2 cellular contexts compared by ENCODE assay signal in the genomic region with DNA sequence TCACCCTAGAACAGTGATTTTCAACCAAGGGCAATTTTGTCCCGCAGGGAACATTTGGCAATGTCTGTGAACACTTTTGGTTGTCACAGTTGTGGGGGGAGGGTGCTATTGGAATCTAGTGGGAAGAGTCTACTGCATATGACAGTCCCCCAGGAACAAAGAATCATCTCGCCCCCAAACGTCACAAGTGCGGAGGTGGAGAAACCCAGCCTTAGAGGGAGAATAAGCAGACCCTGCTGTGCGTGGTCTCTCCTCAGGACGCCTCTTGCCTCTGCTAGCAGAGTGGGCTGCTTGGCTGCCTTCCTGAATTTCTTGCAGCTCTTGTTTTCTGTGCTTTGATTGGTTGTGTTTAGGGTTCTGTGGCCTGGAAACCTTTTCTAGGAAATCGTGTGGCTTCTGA.
TF ChIP-seq lines count a peak whose summit lies in the region.

No MANE protein-coding gene starts in this region.

TF ChIP-seq in SK-N-SH, 30 proteins besides CTCF, POLR2A, EP300 and RAD21:
- TF ChIP-seq IRF3 (IDR thresholded peaks at IDR 0.05; ENCODE audit: low read depth, low read length) (no peak), NFIC (IDR thresholded peaks at IDR 0.05; ENCODE audit: borderline replicate concordance) (no peak), POLR2AphosphoS5 (IDR thresholded peaks at IDR 0.05; ENCODE audit: low read depth, low read length) (no peak), GABPA (IDR thresholded peaks at IDR 0.05; ENCODE audit: low read depth) (no peak), SMC3 (IDR thresholded peaks at IDR 0.05; ENCODE audit: low read depth, low read length) (no peak), FOXM1 (IDR thresholded peaks at IDR 0.05; ENCODE audit: low read depth) (no peak), RXRA (IDR thresholded peaks at IDR 0.05; ENCODE audit: borderline replicate concordance, low read depth) (no peak), RFX5 (IDR thresholded peaks at IDR 0.05; ENCODE audit: low read length) (no peak), JUND (IDR thresholded peaks at IDR 0.05) (no peak), TCF12 (IDR thresholded peaks at IDR 0.05) (no peak), TAF1 (IDR thresholded peaks at IDR 0.05; ENCODE audit: borderline replicate concordance, low read depth, low read length) (no peak), MXI1 (IDR thresholded peaks at IDR 0.05; ENCODE audit: low read depth, low read length) (no peak), FOXJ3 (CRISPR knock-in tag; IDR thresholded peaks at IDR 0.05) (no peak)
- TF ChIP-seq, protein P1, sequence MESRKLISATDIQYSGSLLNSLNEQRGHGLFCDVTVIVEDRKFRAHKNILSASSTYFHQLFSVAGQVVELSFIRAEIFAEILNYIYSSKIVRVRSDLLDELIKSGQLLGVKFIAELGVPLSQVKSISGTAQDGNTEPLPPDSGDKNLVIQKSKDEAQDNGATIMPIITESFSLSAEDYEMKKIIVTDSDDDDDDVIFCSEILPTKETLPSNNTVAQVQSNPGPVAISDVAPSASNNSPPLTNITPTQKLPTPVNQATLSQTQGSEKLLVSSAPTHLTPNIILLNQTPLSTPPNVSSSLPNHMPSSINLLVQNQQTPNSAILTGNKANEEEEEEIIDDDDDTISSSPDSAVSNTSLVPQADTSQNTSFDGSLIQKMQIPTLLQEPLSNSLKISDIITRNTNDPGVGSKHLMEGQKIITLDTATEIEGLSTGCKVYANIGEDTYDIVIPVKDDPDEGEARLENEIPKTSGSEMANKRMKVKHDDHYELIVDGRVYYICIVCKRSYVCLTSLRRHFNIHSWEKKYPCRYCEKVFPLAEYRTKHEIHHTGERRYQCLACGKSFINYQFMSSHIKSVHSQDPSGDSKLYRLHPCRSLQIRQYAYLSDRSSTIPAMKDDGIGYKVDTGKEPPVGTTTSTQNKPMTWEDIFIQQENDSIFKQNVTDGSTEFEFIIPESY (IDR thresholded peaks at IDR 0.05; ENCODE audit: borderline replicate concordance, low read depth) = no peak
- TF ChIP-seq, protein P2, sequence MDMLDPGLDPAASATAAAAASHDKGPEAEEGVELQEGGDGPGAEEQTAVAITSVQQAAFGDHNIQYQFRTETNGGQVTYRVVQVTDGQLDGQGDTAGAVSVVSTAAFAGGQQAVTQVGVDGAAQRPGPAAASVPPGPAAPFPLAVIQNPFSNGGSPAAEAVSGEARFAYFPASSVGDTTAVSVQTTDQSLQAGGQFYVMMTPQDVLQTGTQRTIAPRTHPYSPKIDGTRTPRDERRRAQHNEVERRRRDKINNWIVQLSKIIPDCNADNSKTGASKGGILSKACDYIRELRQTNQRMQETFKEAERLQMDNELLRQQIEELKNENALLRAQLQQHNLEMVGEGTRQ (IDR thresholded peaks at IDR 0.05; ENCODE audit: borderline replicate concordance, low read depth, low read length) = no peak

TF ChIP-seq in SK-N-SH treated with all-trans-retinoic acid at 6 μM for 48 hours, 23 proteins besides CTCF, POLR2A, EP300 and RAD21:
- TF ChIP-seq ARNTL (CRISPR knock-in tag; IDR thresholded peaks at IDR 0.05; ENCODE audit: borderline replicate concordance, low read depth) = no peak
- TF ChIP-seq ZNF565 (CRISPR knock-in tag; conservative IDR thresholded peaks at IDR 0.05; ENCODE audit: low read depth) = no peak
- no peak for TF ChIP-seq TOX (CRISPR knock-in tag; IDR thresholded peaks at IDR 0.05; ENCODE audit: borderline replicate concordance)
- no peak for TF ChIP-seq CREB5 (CRISPR knock-in tag; IDR thresholded peaks at IDR 0.05; ENCODE audit: low read depth)
- no peak for TF ChIP-seq OSR1 (CRISPR knock-in tag; IDR thresholded peaks at IDR 0.05)
- no peak for TF ChIP-seq ESRRG (CRISPR knock-in tag; IDR thresholded peaks at IDR 0.05)
- TF ChIP-seq, protein P3, sequence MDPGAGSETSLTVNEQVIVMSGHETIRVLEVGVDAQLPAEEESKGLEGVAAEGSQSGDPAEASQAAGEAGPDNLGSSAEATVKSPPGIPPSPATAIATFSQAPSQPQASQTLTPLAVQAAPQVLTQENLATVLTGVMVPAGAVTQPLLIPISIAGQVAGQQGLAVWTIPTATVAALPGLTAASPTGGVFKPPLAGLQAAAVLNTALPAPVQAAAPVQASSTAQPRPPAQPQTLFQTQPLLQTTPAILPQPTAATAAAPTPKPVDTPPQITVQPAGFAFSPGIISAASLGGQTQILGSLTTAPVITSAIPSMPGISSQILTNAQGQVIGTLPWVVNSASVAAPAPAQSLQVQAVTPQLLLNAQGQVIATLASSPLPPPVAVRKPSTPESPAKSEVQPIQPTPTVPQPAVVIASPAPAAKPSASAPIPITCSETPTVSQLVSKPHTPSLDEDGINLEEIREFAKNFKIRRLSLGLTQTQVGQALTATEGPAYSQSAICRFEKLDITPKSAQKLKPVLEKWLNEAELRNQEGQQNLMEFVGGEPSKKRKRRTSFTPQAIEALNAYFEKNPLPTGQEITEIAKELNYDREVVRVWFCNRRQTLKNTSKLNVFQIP (CRISPR knock-in tag; IDR thresholded peaks at IDR 0.05; ENCODE audit: borderline replicate concordance, low read depth) = no peak
- no peak for TF ChIP-seq RARB (CRISPR knock-in tag; IDR thresholded peaks at IDR 0.05)
- TF ChIP-seq SNAI2 (CRISPR knock-in tag; IDR thresholded peaks at IDR 0.05) = no peak
- no peak for TF ChIP-seq ZC3H10 (CRISPR knock-in tag; IDR thresholded peaks at IDR 0.05)
- TF ChIP-seq GLIS3 (CRISPR knock-in tag; IDR thresholded peaks at IDR 0.05) = no peak
- no peak for TF ChIP-seq ZNF70 (CRISPR knock-in tag; IDR thresholded peaks at IDR 0.05)
TF ChIP-seq in SK-N-SH treated with all-trans-retinoic acid at 6 μM for 48 hours: peak in this region for 0.
